ENCODE assay signal across 26 cellular contexts in the genomic region with DNA sequence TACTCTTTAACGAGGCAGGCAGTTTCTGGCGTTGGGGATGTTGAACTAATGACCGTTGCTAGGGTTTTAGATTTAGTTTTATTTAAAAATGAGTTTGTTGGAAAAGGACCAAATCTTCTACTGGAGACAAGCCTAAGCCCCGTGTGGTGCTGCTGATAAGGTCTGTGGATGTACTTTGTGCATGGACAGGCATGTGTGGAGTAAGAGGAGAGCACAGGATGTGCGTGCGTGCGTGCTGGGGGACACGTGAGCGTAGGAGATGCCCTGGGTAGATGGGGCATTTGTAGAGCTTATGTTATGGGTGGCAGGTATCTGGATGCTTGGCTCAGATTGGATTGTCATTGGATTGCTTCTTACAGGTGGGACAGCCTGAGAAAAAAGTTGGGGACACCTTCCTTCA. TPM values are rescaled to one million over a fixed set of nuclear protein-coding genes. Genes with fewer than 3 reads are reported as not detected.
DNase-seq lines count a peak whose midpoint lies in the region; ATAC-seq and TF ChIP-seq lines count a peak whose summit lies in the region.
"Had no signal": no experiment of that assay in that cellular context is flagged by ENCODE, and none has a peak within 500 bp of the region (broad histone marks: within the 10 kb centered on the region; RNA-seq: fewer than 3 reads in every experiment).

No MANE protein-coding gene starts in this region.

- no peaks in the 10 kb centered on the region for H3K9me3 Mint-ChIP-seq in activated naive CD8-positive, alpha-beta T cell treated with anti-CD3 and anti-CD28 coated beads, Interleukin-2, amount 50 U/mL, for 24 hours
- no peaks in the 10 kb centered on the region for H3K9me3 Mint-ChIP-seq in activated naive CD8-positive, alpha-beta T cell treated with anti-CD3 and anti-CD28 coated beads for 36 hours
- H3K9me3 Mint-ChIP-seq in nephron = peaks cover 5% of the 10 kb centered on the region
- H3K9me3 Mint-ChIP-seq: GM23338 had no signal

- peak overlapping the region; percentile 57 for H3K27ac Mint-ChIP-seq in activated naive CD8-positive, alpha-beta T cell treated with anti-CD3 and anti-CD28 coated beads, Interleukin-2, amount 50 U/mL, for 24 hours
- H3K27ac Mint-ChIP-seq in activated naive CD8-positive, alpha-beta T cell treated with anti-CD3 and anti-CD28 coated beads for 36 hours = no peak overlapping the region
- peak overlapping the region; percentile 54 to 91 (median 90) for H3K27ac Mint-ChIP-seq in nephron
- H3K27ac Mint-ChIP-seq: CD4-positive, alpha-beta memory T cell; GM23338 had no signal

- H3K4me1 ChIP-seq in left ventricle myocardium inferior = peaks cover 77% of the 10 kb centered on the region
- H3K4me1 ChIP-seq in thoracic aorta (ENCODE audit: control insufficient read depth in 1 of 2, low read depth in 2 of 2) = peaks cover 37 to 88% of the 10 kb centered on the region in 2 donors

- no peak overlapping the region for H3K4me3 Mint-ChIP-seq in activated naive CD8-positive, alpha-beta T cell treated with anti-CD3 and anti-CD28 coated beads, Interleukin-2, amount 50 U/mL, for 24 hours
- H3K4me3 Mint-ChIP-seq in activated naive CD8-positive, alpha-beta T cell treated with anti-CD3 and anti-CD28 coated beads for 36 hours = no peak overlapping the region
- peak overlapping the region; percentile 22 to 56 (median 31) for H3K4me3 Mint-ChIP-seq in nephron
- H3K4me3 Mint-ChIP-seq: CD4-positive, alpha-beta memory T cell; GM23338 had no signal

- H3K27me3 Mint-ChIP-seq in activated naive CD8-positive, alpha-beta T cell treated with anti-CD3 and anti-CD28 coated beads, Interleukin-2, amount 50 U/mL, for 24 hours = peaks cover 29% of the 10 kb centered on the region
- H3K27me3 Mint-ChIP-seq in activated naive CD8-positive, alpha-beta T cell treated with anti-CD3 and anti-CD28 coated beads for 36 hours = peaks cover 18% of the 10 kb centered on the region
- H3K27me3 Mint-ChIP-seq in nephron (ENCODE audit: low read depth) = peaks cover 18% of the 10 kb centered on the region

- H3K36me3 ChIP-seq in left ventricle myocardium inferior (no peaks in the 10 kb centered on the region), thoracic aorta (no peaks in the 10 kb centered on the region)
- H3K36me3 ChIP-seq: BLaER1, SJCRH30 had no signal

- DNase-seq in activated naive CD8-positive, alpha-beta T cell treated with anti-CD3 and anti-CD28 coated beads, Interleukin-2, amount 50 U/mL, for 24 hours = no peak
- DNase-seq in activated naive CD8-positive, alpha-beta T cell treated with anti-CD3 and anti-CD28 coated beads for 36 hours = no peak
- DNase-seq in left ventricle myocardium inferior (no peak), thoracic aorta (ENCODE audit: low spot score) (no peak), NCI-H1930 (lab: John Stamatoyannopoulos, UW) (no peak)
- DNase-seq in stimulated activated CD4-positive, alpha-beta T cell treated with anti-CD3 and anti-CD28 coated beads, Interleukin-4, amount 100 ng/mL, for 1 hour = no peak
- DNase-seq: ACHN; CD4-positive, alpha-beta memory T cell; KG1; NCI-H1092 treated with DMSO at 0.1 percent for 48 hours; NCI-H1436 treated with DMSO at 0.1 percent for 48 hours; NCI-H2029; NCI-H2227 treated with DMSO at 0.1 percent for 48 hours; NCI-H510A; NCI-H774; NK-92 treated with Interleukin-12 subunit alpha and Interleukin-12 subunit beta, amount 100 ng/mL, for 24 hours; SJCRH30 had no signal

- H3K9me3 ChIP-seq in left ventricle myocardium inferior (replicated peaks) = peaks cover 8% of the 10 kb centered on the region
- H3K9me3 ChIP-seq in thoracic aorta = no peaks in the 10 kb centered on the region
- H3K9me3 ChIP-seq: SJCRH30 had no signal

- no peak for TF ChIP-seq CTCF in left ventricle myocardium inferior (IDR thresholded peaks at IDR 0.05; ENCODE audit: borderline replicate concordance)
- TF ChIP-seq CTCF in nephron (IDR thresholded peaks at IDR 0.05; ENCODE audit: unreplicated experiment in 3 of 3) = no peak
- TF ChIP-seq CTCF in thoracic aorta (IDR thresholded peaks at IDR 0.05) = no peak

- no peak for ATAC-seq in activated naive CD8-positive, alpha-beta T cell treated with anti-CD3 and anti-CD28 coated beads, Interleukin-2, amount 50 U/mL, for 24 hours
- ATAC-seq in thoracic aorta (ENCODE audit: insufficient number of reproducible peaks, low FRiP score, low read depth) (no peak), HG02981 (IDR thresholded peaks at IDR 0.05; ENCODE audit: unreplicated experiment) (no peak)
- ATAC-seq: GM23338, HCT116, Panc1 had no signal

- H3K27ac ChIP-seq in left ventricle myocardium inferior (replicated peaks) (peak overlapping the region; percentile 80), thoracic aorta (peak overlapping the region; percentile 19 to 92)
- H3K27ac ChIP-seq: 22Rv1, BLaER1, HL-60, SJCRH30 had no signal

- H3K27me3 ChIP-seq in left ventricle myocardium inferior (ENCODE audit: low read depth) (peaks cover 42% of the 10 kb centered on the region), thoracic aorta (replicated peaks; ENCODE audit: insufficient read depth) (no peaks in the 10 kb centered on the region)
- H3K27me3 ChIP-seq: SJCRH30 had no signal

- H3K4me3 ChIP-seq in left ventricle myocardium inferior = no peak overlapping the region
- H3K4me3 ChIP-seq in thoracic aorta = peak overlapping the region; percentile 22
- H3K4me3 ChIP-seq: BLaER1, GM23338, SJCRH30 had no signal

- no peaks in the 10 kb centered on the region for H3K36me3 Mint-ChIP-seq in activated naive CD8-positive, alpha-beta T cell treated with anti-CD3 and anti-CD28 coated beads, Interleukin-2, amount 50 U/mL, for 24 hours (ENCODE audit: low read depth)
- no peaks in the 10 kb centered on the region for H3K36me3 Mint-ChIP-seq in activated naive CD8-positive, alpha-beta T cell treated with anti-CD3 and anti-CD28 coated beads for 36 hours
- peaks cover 6% of the 10 kb centered on the region for H3K36me3 Mint-ChIP-seq in nephron (ENCODE audit: low read depth)
- H3K36me3 Mint-ChIP-seq: CD4-positive, alpha-beta memory T cell had no signal

- intact Hi-C loops in left ventricle myocardium inferior (cut with micrococcal nuclease) = loop anchor here (10.0 kb wide), 1 partner anchor 77 kb away; no protein-coding TSS in a partner anchor

- H3K4me1 Mint-ChIP-seq in activated naive CD8-positive, alpha-beta T cell treated with anti-CD3 and anti-CD28 coated beads, Interleukin-2, amount 50 U/mL, for 24 hours = no peaks in the 10 kb centered on the region
- no peaks in the 10 kb centered on the region for H3K4me1 Mint-ChIP-seq in activated naive CD8-positive, alpha-beta T cell treated with anti-CD3 and anti-CD28 coated beads for 36 hours
- peaks cover 49% of the 10 kb centered on the region for H3K4me1 Mint-ChIP-seq in nephron

RNA-seq across cellular contexts. Expression of gene NTF3, which starts 5.7 kb away (rescaled TPM):
- total RNA-seq in activated naive CD8-positive, alpha-beta T cell treated with anti-CD3 and anti-CD28 coated beads for 36 hours = not detected
- 0.99 TPM for total RNA-seq in left ventricle myocardium inferior
- 10 to 100 TPM in 1 of 2 donors, 1 to 10 TPM in 1; 9.9 to 24.4 TPM for total RNA-seq in thoracic aorta
- total RNA-seq: CD4-positive, alpha-beta memory T cell; GM23338; HT-29 had no signal

Comparison
In these comparisons a context has a peak if more than half of its experiments do, and no peak if none do; other contexts are left out.
1. H3K4me3 Mint-ChIP-seq: peak in nephron (3 of 3); none in activated naive CD8-positive, alpha-beta T cell treated with anti-CD3 and anti-CD28 coated beads, Interleukin-2, amount 50 U/mL, for 24 hours (single experiment) and activated naive CD8-positive, alpha-beta T cell treated with anti-CD3 and anti-CD28 coated beads for 36 hours (single experiment).